Comparison of ENCODE assay signal across 9 cellular contexts in the genomic region with DNA sequence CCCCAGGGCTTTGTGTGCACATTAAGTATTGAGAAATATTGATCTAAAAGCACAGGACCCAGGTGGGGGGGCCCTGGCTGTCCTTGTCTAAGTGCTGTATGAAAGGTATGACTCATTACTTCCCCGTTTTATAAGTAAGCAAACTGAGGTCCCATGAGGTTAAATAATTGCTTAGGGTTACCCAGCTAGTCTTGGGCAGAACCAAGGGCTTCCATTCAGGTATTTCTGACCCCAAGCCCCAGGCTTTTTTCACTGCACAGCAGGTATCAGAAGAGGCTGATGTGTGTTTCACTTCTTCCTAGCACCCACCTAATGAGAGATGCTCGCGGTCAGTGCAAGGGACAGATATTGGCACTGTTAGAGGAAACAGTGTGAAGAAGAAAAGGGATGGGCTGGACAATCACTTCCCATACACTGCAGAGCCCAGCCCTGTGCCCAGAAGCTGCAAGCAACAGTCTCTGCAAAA. TPM values are rescaled to one million over a fixed set of nuclear protein-coding genes. Genes with fewer than 3 reads are reported as not detected.
DNase-seq lines count a peak whose midpoint lies in the region; ATAC-seq and TF ChIP-seq lines count a peak whose summit lies in the region.
"Had no signal": no experiment of that assay in that cellular context is flagged by ENCODE, and none has a peak within 500 bp of the region (broad histone marks: within the 10 kb centered on the region; RNA-seq: fewer than 3 reads in every experiment).

No MANE protein-coding gene starts in this region.

- no peak for TF ChIP-seq CTCF in 22Rv1 (IDR thresholded peaks at IDR 0.05)

- H3K36me3 Mint-ChIP-seq in naive B cell: no peaks in the 10 kb centered on the region

- peak overlapping the region; percentile 26 to 92 (median 66) for H3K4me3 Mint-ChIP-seq in naive B cell
- H3K4me3 Mint-ChIP-seq: neural crest cell had no signal

- peak; percentile 59 for ATAC-seq in GM19455 (IDR thresholded peaks at IDR 0.05; ENCODE audit: unreplicated experiment)
- peak; percentile 20 to 24 for ATAC-seq in naive B cell (ENCODE audit: low read depth in 2 of 2)

- no peak for DNase-seq in Jurkat, Clone E6-1 (ENCODE audit: low read depth, low spot score)
- DNase-seq in activated naive CD4-positive, alpha-beta T cell treated with anti-CD3 and anti-CD28 coated beads, Interleukin-2, amount 50 U/mL, for 16 hours: peak; percentile 52
- DNase-seq in naive B cell (peak; percentile 7), hippocampal formation (lab: John Stamatoyannopoulos, UW) (no peak), SHP77 (lab: John Stamatoyannopoulos, UW) (no peak), NCI-H82 treated with DMSO at 0.1 percent for 48 hours (lab: John Stamatoyannopoulos, UW; ENCODE audit: unreplicated experiment) (no peak)

- peaks cover 43 to 70% (median 58%) of the 10 kb centered on the region in 3 donors for H3K4me1 Mint-ChIP-seq in naive B cell
- H3K4me1 Mint-ChIP-seq: neural crest cell had no signal

- H3K27ac Mint-ChIP-seq in naive B cell: peak overlapping the region in 4 of 6 donors; percentile 29 to 88 (median 37)

- no peaks in the 10 kb centered on the region for H3K27me3 Mint-ChIP-seq in naive B cell

- peak overlapping the region; percentile 43 for H3K4me3 ChIP-seq in Jurkat, Clone E6-1 (ENCODE audit: low read length)

- peak overlapping the region; percentile 76 for H3K27ac ChIP-seq in 22Rv1

- peaks cover 0 to 1% (median 0%) of the 10 kb centered on the region in 7 donors for H3K9me3 Mint-ChIP-seq in naive B cell
- H3K9me3 Mint-ChIP-seq: neural crest cell had no signal

RNA-seq across cellular contexts. Expression of gene TC2N, which starts 4.7 kb away (rescaled TPM):
- polyA plus RNA-seq in Jurkat, Clone E6-1 (2012; ENCODE audit: insufficient read depth, insufficient read length): 4.1 TPM
- polyA plus RNA-seq in naive B cell (ENCODE audit: low read depth in 6 of 6): 10 to 100 TPM in 1 of 6 donors, 1 to 10 TPM in 4, under 1 TPM in 1; 0.60 to 16.6 (median 7.4) TPM

Comparison
In these comparisons a context has a peak if more than half of its experiments do, and no peak if none do; other contexts are left out.
1. DNase-seq: peak in activated naive CD4-positive, alpha-beta T cell treated with anti-CD3 and anti-CD28 coated beads, Interleukin-2, amount 50 U/mL, for 16 hours (single experiment) and naive B cell (single experiment); none in Jurkat, Clone E6-1 (single experiment), hippocampal formation (0 of 2), SHP77 (0 of 2) and NCI-H82 treated with DMSO at 0.1 percent for 48 hours (single experiment).